ENCODE assay signal across 17 cellular contexts in genomic region chr10:35345383-35345742, GRCh38. TPM values are rescaled to one million over a fixed set of nuclear protein-coding genes. Genes with fewer than 3 reads are reported as not detected.
A peak's percentile ranks its signal among the peaks of the same experiment; 100 is the strongest.
DNase-seq lines count a peak whose midpoint lies in the region; ATAC-seq, FAIRE-seq and TF ChIP-seq lines count a peak whose summit lies in the region.
"Had no signal": no experiment of that assay in that cellular context is flagged by ENCODE, and none has a peak within 500 bp of the region (broad histone marks: within the 10 kb centered on the region; RNA-seq: fewer than 3 reads in every experiment).

No MANE protein-coding gene starts in this region.

- no peak overlapping the region for H2AFZ ChIP-seq in HepG2 (ENCODE audit: low read length)

- H3K27me3 ChIP-seq in HepG2 (ENCODE audit: control insufficient read depth in 1 of 2, insufficient read depth in 2 of 2, low read length in 2 of 2) (no peaks in the 10 kb centered on the region), right lobe of liver (no peaks in the 10 kb centered on the region)

- H3K79me2 ChIP-seq in HepG2 (ENCODE audit: insufficient read depth, low read length): peaks cover 82% of the 10 kb centered on the region

- POLR2A ChIA-PET in HepG2 (lab: Yijun Ruan, JAX): no interaction called here

- TF ChIP-seq RAD21 in HepG2 (CRISPR knock-in tag; IDR thresholded peaks at IDR 0.05): no peak

- BruUV-seq in HepG2 (replicated peaks; lab: Mats Ljungman, UMichigan): no TSS peak

- H3K9me3 Mint-ChIP-seq in nephron: no peaks in the 10 kb centered on the region
- no peaks in the 10 kb centered on the region for H3K9me3 Mint-ChIP-seq in activated naive CD4-positive, alpha-beta T cell treated with anti-CD3 and anti-CD28 coated beads, Interleukin-2, amount 50 U/mL, for 72 hours
- H3K9me3 Mint-ChIP-seq: CD4-positive, alpha-beta T cell had no signal

- ATAC-seq in HepG2 (peak; percentile 67), right lobe of liver (no peak), T-helper 17 cell (no peak), HG02610 (IDR thresholded peaks at IDR 0.05; ENCODE audit: unreplicated experiment) (no peak)
- no peak for ATAC-seq in activated naive CD4-positive, alpha-beta T cell treated with anti-CD3 and anti-CD28 coated beads, Interleukin-2, amount 50 U/mL, for 72 hours
- ATAC-seq: GM12878, HCT116 had no signal

- no peak overlapping the region for H3K27ac Mint-ChIP-seq in T-helper 17 cell
- peak overlapping the region in 2 of 3 experiments; percentile 16 to 30 for H3K27ac Mint-ChIP-seq in nephron
- no peak overlapping the region for H3K27ac Mint-ChIP-seq in activated naive CD4-positive, alpha-beta T cell treated with anti-CD3 and anti-CD28 coated beads, Interleukin-2, amount 50 U/mL, for 72 hours
- H3K27ac Mint-ChIP-seq: CD4-positive, alpha-beta T cell had no signal

- TF ChIP-seq CTCF in HepG2 (CRISPR knock-in tag; IDR thresholded peaks at IDR 0.05) (no peak), right lobe of liver (IDR thresholded peaks at IDR 0.05) (no peak), nephron (IDR thresholded peaks at IDR 0.05; ENCODE audit: unreplicated experiment in 3 of 3) (no peak)

- WGBS in HepG2 (ENCODE audit: low lambda C conversion rate): 86% methylated on average over 5 of the region's 5 CpGs
- 97% methylated on average over 5 of the region's 5 CpGs for WGBS in right lobe of liver (ENCODE audit: insufficient coverage, low coverage, low lambda C conversion rate, missing lambda C conversion rate)

- H3K4me3 Mint-ChIP-seq in T-helper 17 cell (peak overlapping the region; percentile 25), nephron (no peak overlapping the region)
- H3K4me3 Mint-ChIP-seq: CD4-positive, alpha-beta T cell had no signal

- peaks cover 56% of the 10 kb centered on the region for H3K4me1 Mint-ChIP-seq in T-helper 17 cell
- peaks cover 64% of the 10 kb centered on the region for H3K4me1 Mint-ChIP-seq in nephron

- peaks cover 2% of the 10 kb centered on the region for H3K36me3 Mint-ChIP-seq in T-helper 17 cell (ENCODE audit: low read depth)
- no peaks in the 10 kb centered on the region for H3K36me3 Mint-ChIP-seq in nephron (ENCODE audit: low read depth)
- H3K36me3 Mint-ChIP-seq in activated naive CD4-positive, alpha-beta T cell treated with anti-CD3 and anti-CD28 coated beads, Interleukin-2, amount 50 U/mL, for 72 hours: peaks cover 0 to 9% of the 10 kb centered on the region in 2 donors

- no peaks in the 10 kb centered on the region for H3K9me3 ChIP-seq in HepG2 (ENCODE audit: low read length)
- no peaks in the 10 kb centered on the region for H3K9me3 ChIP-seq in right lobe of liver
- H3K9me3 ChIP-seq in T-helper 17 cell (ENCODE audit: control insufficient read depth, low read length, poor library complexity, severe bottlenecking): no peaks in the 10 kb centered on the region

- peak; percentile 49 for DNase-seq in HepG2 (ENCODE audit: low spot score)
- DNase-seq in right lobe of liver: no peak
- no peak for DNase-seq in T-helper 17 cell
- no peak for DNase-seq in activated naive CD4-positive, alpha-beta T cell treated with anti-CD3 and anti-CD28 coated beads, Interleukin-2, amount 50 U/mL, for 72 hours (ENCODE audit: low spot score in 2 of 2)
- no peak for DNase-seq in foreskin melanocyte
- DNase-seq: ACHN; C1 segment of cervical spinal cord; Calu3; CD4-positive, alpha-beta T cell; DMS 273 treated with DMSO at 0.1 percent for 48 hours had no signal

- H3K4me1 ChIP-seq in HepG2 (ENCODE audit: insufficient read depth, low read length) (peaks cover 83% of the 10 kb centered on the region), right lobe of liver (peaks cover 0 to 49% (median 17%) of the 10 kb centered on the region in 4 donors)

- intact Hi-C loops in HepG2 (cut with micrococcal nuclease; ENCODE audit: unreplicated experiment) (loop anchor here (5.0 to 10.0 kb wide), 2 partner anchors 37 to 179 kb away; no protein-coding TSS in a partner anchor), right lobe of liver (cut with DNase I) (no loop called here)

- no peaks in the 10 kb centered on the region for H3K27me3 Mint-ChIP-seq in T-helper 17 cell
- no peaks in the 10 kb centered on the region for H3K27me3 Mint-ChIP-seq in nephron (ENCODE audit: low read depth)
- H3K27me3 Mint-ChIP-seq: CD4-positive, alpha-beta T cell had no signal

- in situ Hi-C loops in HepG2 (cut with HindIII; ENCODE audit: extremely low pct_ligation_motif_present, low pct_unique_long_range_greater_than_20kb): no loop called here

- FAIRE-seq in HepG2 (lab: Jason Lieb, UNC): no peak
- FAIRE-seq: GM12878, GM18507, H54, HTR-8/SVneo had no signal

- H3K4me2 ChIP-seq in HepG2 (ENCODE audit: low read depth, low read length): no peak overlapping the region

- no peak overlapping the region for H3K4me3 ChIP-seq in HepG2 (replicated peaks in 1 of 3; ENCODE audit: insufficient read depth in 1 of 3, low read depth in 2 of 3, low read length in 3 of 3)
- no peak overlapping the region for H3K4me3 ChIP-seq in right lobe of liver
- H3K4me3 ChIP-seq: GM12878 had no signal

- H3K27ac ChIP-seq in HepG2 (ENCODE audit: extremely low read length, insufficient read depth, low read length) (no peak overlapping the region), right lobe of liver (no peak overlapping the region)

- TF ChIP-seq POLR2A in HepG2 (IDR thresholded peaks at IDR 0.05; ENCODE audit: insufficient read depth in 1 of 2, low read depth in 2 of 2, low read length in 2 of 2): no peak
- no peak for TF ChIP-seq POLR2A in right lobe of liver (IDR thresholded peaks at IDR 0.05)

- no peak overlapping the region for H3K9ac ChIP-seq in HepG2 (ENCODE audit: insufficient read depth, low read depth, low read length)

- H3K36me3 ChIP-seq in HepG2 (replicated peaks in 1 of 2; ENCODE audit: control insufficient read depth in 1 of 2, insufficient read depth in 2 of 2, low read length in 2 of 2) (peaks cover 2 to 8% of the 10 kb centered on the region in 2 experiments; a peak in 2 of 5 replicates), right lobe of liver (no peaks in the 10 kb centered on the region)

- TF ChIP-seq EP300 in HepG2 (IDR thresholded peaks at IDR 0.05; ENCODE audit: low read depth in 2 of 2, low read length in 2 of 2) (no peak), HepG2 (CRISPR knock-in tag; IDR thresholded peaks at IDR 0.05; ENCODE audit: borderline replicate concordance) (no peak)

- peaks cover 62% of the 10 kb centered on the region for H4K20me1 ChIP-seq in HepG2 (ENCODE audit: insufficient read depth, low read length)

- CTCF ChIA-PET in HepG2 (lab: Yijun Ruan, JAX; ENCODE audit: low intra/inter-chr PET ratio, low total read pairs): no interaction called here

TF ChIP-seq in HepG2, 621 proteins besides CTCF, POLR2A, EP300 and RAD21 (continues in another document):
- TF ChIP-seq TCF7 (IDR thresholded peaks at IDR 0.05; ENCODE audit: low read depth) (peak; percentile 48; the same call in 1 of the 2 replicates), SOX13 (IDR thresholded peaks at IDR 0.05) (no peak), SOX13 (CRISPR knock-in tag; conservative IDR thresholded peaks at IDR 0.05 in 1 of 2, IDR thresholded peaks at IDR 0.05 in 1 of 2) (peak in 1 of 2 experiments; percentile 42; a peak in 1 of 4 replicates), KAT2B (IDR thresholded peaks at IDR 0.05; ENCODE audit: borderline replicate concordance, low read depth, low read length) (no peak), MIXL1 (CRISPR knock-in tag; IDR thresholded peaks at IDR 0.05) (0 out of 2 replicates have a peak, but pooled peaks have one; percentile 21), GZF1 (CRISPR knock-in tag; IDR thresholded peaks at IDR 0.05) (no peak)
- TF ChIP-seq, protein P1, sequence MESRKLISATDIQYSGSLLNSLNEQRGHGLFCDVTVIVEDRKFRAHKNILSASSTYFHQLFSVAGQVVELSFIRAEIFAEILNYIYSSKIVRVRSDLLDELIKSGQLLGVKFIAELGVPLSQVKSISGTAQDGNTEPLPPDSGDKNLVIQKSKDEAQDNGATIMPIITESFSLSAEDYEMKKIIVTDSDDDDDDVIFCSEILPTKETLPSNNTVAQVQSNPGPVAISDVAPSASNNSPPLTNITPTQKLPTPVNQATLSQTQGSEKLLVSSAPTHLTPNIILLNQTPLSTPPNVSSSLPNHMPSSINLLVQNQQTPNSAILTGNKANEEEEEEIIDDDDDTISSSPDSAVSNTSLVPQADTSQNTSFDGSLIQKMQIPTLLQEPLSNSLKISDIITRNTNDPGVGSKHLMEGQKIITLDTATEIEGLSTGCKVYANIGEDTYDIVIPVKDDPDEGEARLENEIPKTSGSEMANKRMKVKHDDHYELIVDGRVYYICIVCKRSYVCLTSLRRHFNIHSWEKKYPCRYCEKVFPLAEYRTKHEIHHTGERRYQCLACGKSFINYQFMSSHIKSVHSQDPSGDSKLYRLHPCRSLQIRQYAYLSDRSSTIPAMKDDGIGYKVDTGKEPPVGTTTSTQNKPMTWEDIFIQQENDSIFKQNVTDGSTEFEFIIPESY (CRISPR knock-in tag; IDR thresholded peaks at IDR 0.05): peak; percentile 14; the same call in 1 of the 2 replicates

RNA-seq across cellular contexts. Expression of gene CCNY, which starts 9.1 kb away (rescaled TPM):
- 54.7 and 63.6 TPM in 2 replicates for total RNA-seq in HepG2 (2016; rRNA removed; fragmentation: Illumina TruSeq; extraction: Trizol)
- total RNA-seq in HepG2 (2016; cell fraction: cytosol; rRNA removed; fragmentation: Illumina TruSeq; extraction: Trizol; ENCODE audit: low read depth): 18.1 and 25.9 TPM in 2 replicates
- total RNA-seq in HepG2 (2016; cell fraction: insoluble cytoplasmic fraction; rRNA removed; fragmentation: Illumina TruSeq; extraction: Trizol): 53.9 and 58.9 TPM in 2 replicates
- total RNA-seq in HepG2 (2016; cell fraction: membrane; rRNA removed; fragmentation: Illumina TruSeq; extraction: Trizol): 49.7 and 54.2 TPM in 2 replicates
- total RNA-seq in HepG2 (2016; cell fraction: nucleus; rRNA removed; fragmentation: Illumina TruSeq; extraction: Trizol): 31.8 and 32.4 TPM in 2 replicates
- 46.4 and 48.2 TPM in 2 replicates for polyA plus RNA-seq in HepG2 (2011; rRNA removed)
- 27.7 and 34.1 TPM in 2 replicates for polyA plus RNA-seq in HepG2 (2011; cell fraction: cytosol; rRNA removed)
- 12.4 and 14.5 TPM in 2 replicates for polyA plus RNA-seq in HepG2 (2011; cell fraction: nucleus; rRNA removed)
- 49.5 and 71.9 TPM in 2 replicates for polyA plus RNA-seq in HepG2 (2012)
- polyA plus RNA-seq in HepG2 (2016; cell fraction: cytosol; fragmentation: Illumina TruSeq; extraction: Trizol; ENCODE audit: low read depth): 25.8 and 27.0 TPM in 2 replicates
- polyA plus RNA-seq in HepG2 (2016; cell fraction: insoluble cytoplasmic fraction; fragmentation: Illumina TruSeq; extraction: Trizol; ENCODE audit: low read depth): 74.5 and 85.3 TPM in 2 replicates
- polyA plus RNA-seq in HepG2 (2016; cell fraction: membrane; fragmentation: Illumina TruSeq; extraction: Trizol; ENCODE audit: low read depth): 59.1 and 60.1 TPM in 2 replicates
- polyA plus RNA-seq in HepG2 (2016; cell fraction: nucleus; fragmentation: Illumina TruSeq; extraction: Trizol; ENCODE audit: insufficient read depth, low read depth): 48.6 and 48.7 TPM in 2 replicates
- 42.9 and 44.3 TPM in 2 replicates for polyA minus RNA-seq in HepG2 (2011; rRNA and poly(A)+ RNA removed; ENCODE audit: low replicate concordance)
- 25.1 and 33.3 TPM in 2 replicates for polyA minus RNA-seq in HepG2 (2011; cell fraction: cytosol; rRNA and poly(A)+ RNA removed)
- 27.3 and 40.3 TPM in 2 replicates for polyA minus RNA-seq in HepG2 (2011; cell fraction: nucleus; rRNA and poly(A)+ RNA removed)
- 10 to 100 TPM; 22.4 to 49.2 (median 41.4) TPM for total RNA-seq in right lobe of liver
- total RNA-seq in T-helper 17 cell: 10 to 100 TPM; 74.4 to 89.1 TPM
- 10 to 100 TPM; 31.4 to 44.2 TPM for total RNA-seq in activated naive CD4-positive, alpha-beta T cell treated with anti-CD3 and anti-CD28 coated beads, Interleukin-2, amount 50 U/mL, for 72 hours

Comparison
In these comparisons a context has a peak if more than half of its experiments do, and no peak if none do; other contexts are left out.
1. H3K27ac Mint-ChIP-seq: peak in nephron (2 of 3); none in T-helper 17 cell (single experiment) and activated naive CD4-positive, alpha-beta T cell treated with anti-CD3 and anti-CD28 coated beads, Interleukin-2, amount 50 U/mL, for 72 hours (0 of 2).